Comparison of ENCODE assay signal across 19 cellular contexts in genomic region chrX:97159916-97160800, GRCh38.
DNase-seq lines count a peak whose midpoint lies in the region; ATAC-seq, FAIRE-seq and TF ChIP-seq lines count a peak whose summit lies in the region.
"Had no signal": no experiment of that assay in that cellular context is flagged by ENCODE, and none has a peak within 500 bp of the region (broad histone marks: within the 10 kb centered on the region; RNA-seq: fewer than 3 reads in every experiment).

No MANE protein-coding gene starts in this region.

- peak; percentile 79 for FAIRE-seq in kidney (lab: Jason Lieb, UNC)
- FAIRE-seq: bronchial epithelial cell had no signal

- H3K36me3 ChIP-seq in colonic mucosa = no peaks in the 10 kb centered on the region
- no peaks in the 10 kb centered on the region for H3K36me3 ChIP-seq in kidney (ENCODE audit: control insufficient read depth in 1 of 2, insufficient read depth in 2 of 2, low read length in 2 of 2)
- H3K36me3 ChIP-seq: left ventricle myocardium inferior, suprapubic skin had no signal

- H3K9me3 Mint-ChIP-seq in H9 = no peaks in the 10 kb centered on the region
- H3K9me3 Mint-ChIP-seq in effector memory CD8-positive, alpha-beta T cell = no peaks in the 10 kb centered on the region
- no peaks in the 10 kb centered on the region for H3K9me3 Mint-ChIP-seq in activated CD4-positive, alpha-beta T cell treated with anti-CD3 and anti-CD28 coated beads, Interleukin-2, amount 10 ng/mL, durations not matched to agents 7 days and 5 days
- H3K9me3 Mint-ChIP-seq: activated naive CD8-positive, alpha-beta T cell treated with anti-CD3 and anti-CD28 coated beads, Interleukin-2, amount 50 U/mL, for 24 hours; activated T-helper 17 cell treated with anti-CD3 and anti-CD28 coated beads, Interleukin-2, amount 50 U/mL, for 72 hours had no signal

- no peaks in the 10 kb centered on the region for H3K79me2 ChIP-seq in H9 (ENCODE audit: insufficient read depth, low read length)
- H3K79me2 ChIP-seq: parathyroid adenoma had no signal

- no CpG with 5 or more reads among the region's 7 CpGs for WGBS in H9 (ENCODE audit: extremely low coverage, insufficient read length, low lambda C conversion rate)

- H3K18ac ChIP-seq in H9 (ENCODE audit: insufficient read length, low read depth, low read length) = no peak overlapping the region

- no peak overlapping the region for H4K91ac ChIP-seq in H9 (ENCODE audit: insufficient read length, low read depth, low read length)

- intact Hi-C loops in colonic mucosa (cut with DNase I) = no loop called here
- intact Hi-C loops in kidney (cut with DNase I) = no loop called here

- ATAC-seq in effector memory CD8-positive, alpha-beta T cell (replicated peaks) = no peak
- no peak for ATAC-seq in GM21367 (IDR thresholded peaks at IDR 0.05; ENCODE audit: unreplicated experiment)
- ATAC-seq: activated naive CD8-positive, alpha-beta T cell treated with anti-CD3 and anti-CD28 coated beads, Interleukin-2, amount 50 U/mL, for 24 hours; activated T-helper 17 cell treated with anti-CD3 and anti-CD28 coated beads, Interleukin-2, amount 50 U/mL, for 72 hours had no signal

- H3K23me2 ChIP-seq in H9 (ENCODE audit: insufficient read length, low read depth, low read length, poor library complexity, severe bottlenecking) = no peaks in the 10 kb centered on the region

- H2AK5ac ChIP-seq in H9 (ENCODE audit: insufficient read length, low read length) = no peak overlapping the region

- no peak for TF ChIP-seq CTCF in H9 (conservative IDR thresholded peaks at IDR 0.05)
- TF ChIP-seq CTCF in colonic mucosa (IDR thresholded peaks at IDR 0.05) = no peak
- TF ChIP-seq CTCF in kidney (IDR thresholded peaks at IDR 0.05; ENCODE audit: borderline replicate concordance, extremely low read depth, insufficient read depth) = no peak

- no peak overlapping the region for H3K4ac ChIP-seq in H9 (ENCODE audit: low read depth, low read length)

- no peak overlapping the region for H3K14ac ChIP-seq in H9 (ENCODE audit: insufficient read depth, low read length)

- H3K36me3 Mint-ChIP-seq in H9 (ENCODE audit: insufficient read depth in 1 of 3, low read depth in 3 of 3) = no peaks in the 10 kb centered on the region; a peak in 1 of 7 replicates
- no peaks in the 10 kb centered on the region for H3K36me3 Mint-ChIP-seq in effector memory CD8-positive, alpha-beta T cell (ENCODE audit: insufficient read depth)
- no peaks in the 10 kb centered on the region for H3K36me3 Mint-ChIP-seq in activated CD4-positive, alpha-beta T cell treated with anti-CD3 and anti-CD28 coated beads, Interleukin-2, amount 10 ng/mL, durations not matched to agents 7 days and 5 days (ENCODE audit: low read depth)

- H3K9ac ChIP-seq in H9 (ENCODE audit: extremely low read depth, insufficient read length, low read length) (no peak overlapping the region), colonic mucosa (ENCODE audit: low read depth in 2 of 2, low read length in 2 of 2) (no peak overlapping the region), kidney (ENCODE audit: low read length in 2 of 2) (no peak overlapping the region)
- H3K9ac ChIP-seq: parathyroid adenoma had no signal

- H2BK12ac ChIP-seq in H9 (ENCODE audit: insufficient read length, low read depth, low read length) = no peak overlapping the region

- H3K27me3 ChIP-seq in H9 (ENCODE audit: insufficient read depth, low read length) = no peaks in the 10 kb centered on the region
- H3K27me3 ChIP-seq in colonic mucosa = no peaks in the 10 kb centered on the region
- H3K27me3 ChIP-seq: suprapubic skin had no signal

- peak overlapping the region; percentile 3 for H3K4me2 ChIP-seq in H9 (ENCODE audit: insufficient read depth, insufficient read length, low read length)

- H3K4me1 Mint-ChIP-seq in H9 = peaks cover 39% of the 10 kb centered on the region in 2 experiments
- H3K4me1 Mint-ChIP-seq in effector memory CD8-positive, alpha-beta T cell (ENCODE audit: low read depth in 2 of 2) = peaks cover 0 to 6% of the 10 kb centered on the region in 2 donors
- peaks cover 12% of the 10 kb centered on the region for H3K4me1 Mint-ChIP-seq in activated CD4-positive, alpha-beta T cell treated with anti-CD3 and anti-CD28 coated beads, Interleukin-2, amount 10 ng/mL, durations not matched to agents 7 days and 5 days
- H3K4me1 Mint-ChIP-seq: activated T-helper 17 cell treated with anti-CD3 and anti-CD28 coated beads, Interleukin-2, amount 50 U/mL, for 72 hours had no signal

- H3K27me3 Mint-ChIP-seq in H9 (ENCODE audit: low read depth) = no peaks in the 10 kb centered on the region
- no peaks in the 10 kb centered on the region for H3K27me3 Mint-ChIP-seq in effector memory CD8-positive, alpha-beta T cell
- no peaks in the 10 kb centered on the region for H3K27me3 Mint-ChIP-seq in activated CD4-positive, alpha-beta T cell treated with anti-CD3 and anti-CD28 coated beads, Interleukin-2, amount 10 ng/mL, durations not matched to agents 7 days and 5 days
- H3K27me3 Mint-ChIP-seq: activated naive CD8-positive, alpha-beta T cell treated with anti-CD3 and anti-CD28 coated beads, Interleukin-2, amount 50 U/mL, for 24 hours; activated T-helper 17 cell treated with anti-CD3 and anti-CD28 coated beads, Interleukin-2, amount 50 U/mL, for 72 hours had no signal

- H3K4me3 ChIP-seq in colonic mucosa = no peak overlapping the region
- H3K4me3 ChIP-seq in kidney (ENCODE audit: low read length in 2 of 2) = no peak overlapping the region
- H3K4me3 ChIP-seq: left ventricle myocardium inferior, suprapubic skin had no signal

- peaks cover 2% of the 10 kb centered on the region; the same call in 1 of the 2 replicates for H3K4me1 ChIP-seq in H9 (ENCODE audit: insufficient read depth, low read length)
- no peaks in the 10 kb centered on the region for H3K4me1 ChIP-seq in colonic mucosa
- H3K4me1 ChIP-seq in kidney (ENCODE audit: control insufficient read depth in 1 of 2, insufficient read depth in 1 of 2, low read depth in 1 of 2, low read length in 2 of 2) = no peaks in the 10 kb centered on the region
- H3K4me1 ChIP-seq: left ventricle myocardium inferior, parathyroid adenoma, suprapubic skin had no signal

- H2BK15ac ChIP-seq in H9 (ENCODE audit: low read depth, low read length) = no peak overlapping the region

- H3K23ac ChIP-seq in H9 (ENCODE audit: insufficient read length, low read depth, low read length) = no peak overlapping the region

- no peak overlapping the region for H2AFZ ChIP-seq in H9 (ENCODE audit: low read length)
- H2AFZ ChIP-seq: parathyroid adenoma had no signal

- H2BK120ac ChIP-seq in H9 (ENCODE audit: low read depth, low read length, poor library complexity, severe bottlenecking) = no peak overlapping the region

- peak overlapping the region; percentile 30 to 47; a peak in 2 of 5 replicates for H3K4me3 Mint-ChIP-seq in H9
- H3K4me3 Mint-ChIP-seq in effector memory CD8-positive, alpha-beta T cell = no peak overlapping the region
- no peak overlapping the region for H3K4me3 Mint-ChIP-seq in activated CD4-positive, alpha-beta T cell treated with anti-CD3 and anti-CD28 coated beads, Interleukin-2, amount 10 ng/mL, durations not matched to agents 7 days and 5 days
- H3K4me3 Mint-ChIP-seq: activated naive CD8-positive, alpha-beta T cell treated with anti-CD3 and anti-CD28 coated beads, Interleukin-2, amount 50 U/mL, for 24 hours; activated T-helper 17 cell treated with anti-CD3 and anti-CD28 coated beads, Interleukin-2, amount 50 U/mL, for 72 hours had no signal

- H3K56ac ChIP-seq in H9 (ENCODE audit: insufficient read length, low read depth, low read length) = no peak overlapping the region

- DNase-seq in H9 (no peak), colonic mucosa (peak; percentile 25), kidney (no peak), renal cortical epithelial cell (ENCODE audit: low read depth) (peak; percentile 63), kidney glomerular epithelial cell (lab: John Stamatoyannopoulos, UW) (no peak)
- DNase-seq in effector memory CD8-positive, alpha-beta T cell = no peak
- DNase-seq in activated CD4-positive, alpha-beta T cell treated with anti-CD3 and anti-CD28 coated beads, Interleukin-2, amount 10 ng/mL, durations not matched to agents 7 days and 5 days = no peak
- DNase-seq: activated naive CD8-positive, alpha-beta T cell treated with anti-CD3 and anti-CD28 coated beads, Interleukin-2, amount 50 U/mL, for 24 hours; left ventricle myocardium inferior; NCI-H1694 treated with DMSO at 0.1 percent for 48 hours; NCI-H345; stimulated activated CD4-positive, alpha-beta T cell treated with anti-CD3 and anti-CD28 coated beads, Interleukin-4, amount 100 ng/mL, for 24 hours had no signal

- H4K20me1 ChIP-seq in H9 (ENCODE audit: control insufficient read depth, insufficient read depth, insufficient read length) = no peaks in the 10 kb centered on the region

- peak overlapping the region; percentile 89 to 94 (median 93) for H3K27ac Mint-ChIP-seq in H9
- H3K27ac Mint-ChIP-seq in effector memory CD8-positive, alpha-beta T cell = no peak overlapping the region
- H3K27ac Mint-ChIP-seq in activated CD4-positive, alpha-beta T cell treated with anti-CD3 and anti-CD28 coated beads, Interleukin-2, amount 10 ng/mL, durations not matched to agents 7 days and 5 days = no peak overlapping the region
- H3K27ac Mint-ChIP-seq: activated naive CD8-positive, alpha-beta T cell treated with anti-CD3 and anti-CD28 coated beads, Interleukin-2, amount 50 U/mL, for 24 hours; activated T-helper 17 cell treated with anti-CD3 and anti-CD28 coated beads, Interleukin-2, amount 50 U/mL, for 72 hours had no signal

- H2BK20ac ChIP-seq in H9 (ENCODE audit: low read depth, low read length, poor library complexity, severe bottlenecking) = no peak overlapping the region

- H3K27ac ChIP-seq in H9 (ENCODE audit: insufficient read length, low read depth, low read length) (no peak overlapping the region), colonic mucosa (peak overlapping the region; percentile 20), kidney (ENCODE audit: low read depth in 2 of 2, low read length in 2 of 2) (no peak overlapping the region)
- H3K27ac ChIP-seq: left ventricle myocardium inferior, parathyroid adenoma, RWPE1, suprapubic skin, VCaP had no signal

- POLR2A ChIA-PET in activated CD4-positive, alpha-beta T cell treated with anti-CD3 and anti-CD28 coated beads, Interleukin-2, amount 10 ng/mL, durations not matched to agents 7 days and 5 days (lab: Charles Lee) = no interaction called here

- H3T11ph ChIP-seq in H9 (ENCODE audit: low read length) = no peak overlapping the region

- H4K5ac ChIP-seq in H9 (ENCODE audit: insufficient read length, low read depth, low read length) = no peak overlapping the region

- CTCF ChIA-PET in activated CD4-positive, alpha-beta T cell treated with anti-CD3 and anti-CD28 coated beads, Interleukin-2, amount 10 ng/mL, durations not matched to agents 7 days and 5 days (lab: Charles Lee) = no interaction called here

- H2BK5ac ChIP-seq in H9 (ENCODE audit: insufficient read length, low read length) = no peak overlapping the region

- H3K9me3 ChIP-seq in H9 (ENCODE audit: control insufficient read depth, low read depth, low read length) = no peaks in the 10 kb centered on the region
- no peaks in the 10 kb centered on the region for H3K9me3 ChIP-seq in colonic mucosa
- H3K9me3 ChIP-seq in kidney (ENCODE audit: control insufficient read depth in 1 of 2, low read length in 2 of 2) = no peaks in the 10 kb centered on the region
- H3K9me3 ChIP-seq: left ventricle myocardium inferior, suprapubic skin had no signal

- H4K8ac ChIP-seq in H9 (replicated peaks; ENCODE audit: insufficient read length, low read depth, low read length) = no peak overlapping the region

- no peaks in the 10 kb centered on the region for H3K79me1 ChIP-seq in H9 (ENCODE audit: insufficient read depth, low read depth, low read length, poor library complexity, severe bottlenecking)

Comparison
In these comparisons a context has a peak if more than half of its experiments do, and no peak if none do; other contexts are left out.
1. DNase-seq: peak in colonic mucosa (single experiment) and renal cortical epithelial cell (single experiment); none in H9 (single experiment), kidney (single experiment), effector memory CD8-positive, alpha-beta T cell (0 of 3), kidney glomerular epithelial cell (single experiment) and activated CD4-positive, alpha-beta T cell treated with anti-CD3 and anti-CD28 coated beads, Interleukin-2, amount 10 ng/mL, durations not matched to agents 7 days and 5 days (single experiment).
2. H3K27ac Mint-ChIP-seq: peak in H9 (3 of 3); none in effector memory CD8-positive, alpha-beta T cell (0 of 2) and activated CD4-positive, alpha-beta T cell treated with anti-CD3 and anti-CD28 coated beads, Interleukin-2, amount 10 ng/mL, durations not matched to agents 7 days and 5 days (single experiment).
3. H3K4me3 Mint-ChIP-seq: peak in H9 (2 of 2); none in effector memory CD8-positive, alpha-beta T cell (0 of 2) and activated CD4-positive, alpha-beta T cell treated with anti-CD3 and anti-CD28 coated beads, Interleukin-2, amount 10 ng/mL, durations not matched to agents 7 days and 5 days (single experiment).